ENCODE assay signal across 8 cellular contexts in the genomic region with DNA sequence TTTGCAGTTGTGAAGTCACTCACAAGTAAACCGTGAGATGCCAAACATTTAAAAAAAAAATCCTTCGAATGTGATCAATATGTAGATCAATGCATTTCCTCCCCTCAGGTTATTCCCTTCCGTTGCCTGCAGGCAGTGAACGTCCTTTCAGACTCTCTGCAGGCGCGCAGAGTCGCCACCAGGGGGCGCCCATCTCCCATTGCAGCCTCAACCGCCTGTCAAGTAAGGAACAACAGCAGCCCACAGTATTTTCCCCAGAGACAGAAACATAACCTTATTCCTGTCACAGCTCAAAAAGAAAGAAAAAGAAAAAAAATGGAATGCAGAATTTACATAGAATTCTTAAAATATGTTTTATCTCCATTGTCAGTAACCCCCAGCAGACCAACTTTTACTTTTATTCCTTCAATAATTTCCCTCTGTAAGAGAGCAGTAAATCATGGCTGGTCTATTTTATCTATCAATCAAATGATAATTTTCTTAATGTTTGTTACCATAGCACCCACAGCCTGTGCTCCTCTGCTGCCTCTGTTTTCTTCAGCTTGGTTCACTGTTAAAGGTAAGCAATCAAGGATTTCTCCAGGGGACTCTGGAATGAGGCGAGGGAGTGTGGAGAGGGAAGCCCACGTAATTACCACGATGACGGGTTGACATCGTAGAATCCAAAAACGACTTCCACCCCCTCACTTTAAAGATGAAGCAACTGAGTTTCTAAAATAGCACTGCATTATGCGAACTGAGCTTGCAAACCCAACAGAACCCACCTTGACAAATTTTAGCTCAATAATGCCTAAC.
DNase-seq lines count a peak whose midpoint lies in the region; ATAC-seq and TF ChIP-seq lines count a peak whose summit lies in the region.

No MANE protein-coding gene starts in this region.

- ATAC-seq in GM21360 (IDR thresholded peaks at IDR 0.05; ENCODE audit: unreplicated experiment) (peak; percentile 98), HG03565 (IDR thresholded peaks at IDR 0.05; ENCODE audit: unreplicated experiment) (peak; percentile 96)

- CTCF ChIA-PET in OCI-LY7 (lab: Charles Lee; ENCODE audit: unreplicated experiment) = no interaction called here

- no peak overlapping the region for H3K4me3 ChIP-seq in OCI-LY7 (ENCODE audit: low read depth, low read length, poor library complexity, severe bottlenecking)
- no peak overlapping the region for H3K4me3 ChIP-seq in fibroblast of the aortic adventitia (ENCODE audit: low read depth, low read length)
- no peak overlapping the region for H3K4me3 ChIP-seq in tibial artery

- peak; percentile 20 for DNase-seq in DMS53 treated with DMSO at 0.1 percent for 48 hours (lab: John Stamatoyannopoulos, UW; ENCODE audit: unreplicated experiment)
- DNase-seq in OCI-LY7 (ENCODE audit: low spot score) = peak; percentile 39
- DNase-seq in activated T-helper 1 cell treated with Interleukin-2 at 50 U/mL for 16 hours (ENCODE audit: low read depth) = peak; percentile 27
- DNase-seq in fibroblast of the aortic adventitia (ENCODE audit: low read depth) = peak; percentile 42
- peak; percentile 56 for DNase-seq in occipital lobe (lab: John Stamatoyannopoulos, UW)
- peak; percentile 43 to 70 for DNase-seq in tibial artery

- H3K27me3 ChIP-seq in tibial artery = peaks cover 0 to 8% of the 10 kb centered on the region in 2 donors

- TF ChIP-seq CTCF in OCI-LY7 (conservative IDR thresholded peaks at IDR 0.05; ENCODE audit: low read length) (peak; percentile 84), fibroblast of the aortic adventitia (IDR thresholded peaks at IDR 0.05; ENCODE audit: insufficient read depth, low read length) (peak; percentile 94), tibial artery (IDR thresholded peaks at IDR 0.05) (peak; percentile 74 to 94)

- H3K79me2 ChIP-seq in OCI-LY7 (ENCODE audit: insufficient read depth, low read depth, low read length) = no peaks in the 10 kb centered on the region

- H2AFZ ChIP-seq in OCI-LY7 (ENCODE audit: low read length) = no peak overlapping the region

- POLR2A ChIA-PET in OCI-LY7 (lab: Charles Lee) = no interaction called here

- H4K20me1 ChIP-seq in OCI-LY7 (ENCODE audit: insufficient read depth, low read length) = no peaks in the 10 kb centered on the region

- no peak overlapping the region for H3K27ac ChIP-seq in OCI-LY7 (ENCODE audit: low read depth, low read length, poor library complexity, severe bottlenecking)
- H3K27ac ChIP-seq in tibial artery = no peak overlapping the region

- H3K36me3 ChIP-seq in OCI-LY7 (ENCODE audit: insufficient read depth, low read length) = no peaks in the 10 kb centered on the region
- no peaks in the 10 kb centered on the region for H3K36me3 ChIP-seq in tibial artery

- H3K4me2 ChIP-seq in OCI-LY7 (ENCODE audit: low read length) = no peak overlapping the region

- no TSS peak for BruUV-seq in OCI-LY7 (replicated peaks; lab: Mats Ljungman, UMichigan)

- intact Hi-C loops in OCI-LY7 (cut with micrococcal nuclease; ENCODE audit: unreplicated experiment) (loop anchor here (5.0 kb wide), 1 partner anchor 447 kb away; no protein-coding TSS in a partner anchor), tibial artery (cut with DNase I; ENCODE audit: low total_unique reads) (no loop called here)

- H3K4me1 ChIP-seq in OCI-LY7 (ENCODE audit: insufficient read depth, low read length, poor library complexity, severe bottlenecking) = no peaks in the 10 kb centered on the region
- peaks cover 0 to 5% (median 2%) of the 10 kb centered on the region in 4 donors for H3K4me1 ChIP-seq in tibial artery

- H3K9me3 ChIP-seq in OCI-LY7 (ENCODE audit: low read length) = no peaks in the 10 kb centered on the region
- no peaks in the 10 kb centered on the region for H3K9me3 ChIP-seq in tibial artery

- H3K9me2 ChIP-seq in OCI-LY7 (ENCODE audit: insufficient read depth, low read length) = no peaks in the 10 kb centered on the region
